In genomic region chr6:136037246-136037884, GRCh38 we compare ENCODE assay signal across 8 cellular contexts.
DNase-seq lines count a peak whose midpoint lies in the region; ATAC-seq and TF ChIP-seq lines count a peak whose summit lies in the region.

No MANE protein-coding gene starts in this region.

- peak overlapping the region; percentile 41 for H3K4me3 Mint-ChIP-seq in T-helper 17 cell

- intact Hi-C loops in sigmoid colon (cut with DNase I) = no loop called here

- H3K27me3 Mint-ChIP-seq in T-helper 17 cell = peaks cover 50% of the 10 kb centered on the region

- 51 to 64% methylated on average over 9 of the region's 9 CpGs for WGBS in sigmoid colon, 2 donors

- no peak for DNase-seq in T-helper 17 cell
- peak in 1 of 2 donors; percentile 47 for DNase-seq in foreskin keratinocyte
- DNase-seq in sigmoid colon = no peak
- no peak for DNase-seq in G401 (ENCODE audit: low spot score)
- no peak for DNase-seq in MG63

- ATAC-seq in GM18867 (IDR thresholded peaks at IDR 0.05; ENCODE audit: unreplicated experiment) (peak; percentile 41), T-helper 17 cell (peak; percentile 62), foreskin keratinocyte (peak; percentile 91), GM18502 (IDR thresholded peaks at IDR 0.05; ENCODE audit: poor library complexity, unreplicated experiment) (no peak), GM21447 (IDR thresholded peaks at IDR 0.05; ENCODE audit: unreplicated experiment) (no peak)

- H3K4me3 ChIP-seq in sigmoid colon = peak overlapping the region in 3 of 4 donors; percentile 33 to 40 (median 35)
- no peak overlapping the region for H3K4me3 ChIP-seq in MG63

- H3K4me1 Mint-ChIP-seq in T-helper 17 cell = peaks cover 11% of the 10 kb centered on the region

- no peak for TF ChIP-seq EP300 in sigmoid colon (IDR thresholded peaks at IDR 0.05)

- H3K27ac Mint-ChIP-seq in T-helper 17 cell = no peak overlapping the region

- H3K27me3 ChIP-seq in foreskin keratinocyte (peaks cover 3% of the 10 kb centered on the region), sigmoid colon (no peaks in the 10 kb centered on the region), MG63 (no peaks in the 10 kb centered on the region)

- no peaks in the 10 kb centered on the region for H3K36me3 ChIP-seq in sigmoid colon
- no peaks in the 10 kb centered on the region for H3K36me3 ChIP-seq in MG63

- H3K27ac ChIP-seq in foreskin keratinocyte (no peak overlapping the region), sigmoid colon (peak overlapping the region; percentile 43 to 63 (median 50))

- H3K4me1 ChIP-seq in foreskin keratinocyte = peaks cover 5% of the 10 kb centered on the region
- peaks cover 0 to 13% (median 0%) of the 10 kb centered on the region in 4 donors for H3K4me1 ChIP-seq in sigmoid colon

- H3K9me3 ChIP-seq in T-helper 17 cell (ENCODE audit: control insufficient read depth, low read length, poor library complexity, severe bottlenecking) (no peaks in the 10 kb centered on the region), sigmoid colon (no peaks in the 10 kb centered on the region), MG63 (no peaks in the 10 kb centered on the region)

- TF ChIP-seq CTCF in foreskin keratinocyte (conservative IDR thresholded peaks at IDR 0.05) = no peak
- no peak for TF ChIP-seq CTCF in sigmoid colon (IDR thresholded peaks at IDR 0.05)

- no peaks in the 10 kb centered on the region for H3K36me3 Mint-ChIP-seq in T-helper 17 cell (ENCODE audit: low read depth)

- TF ChIP-seq POLR2A in sigmoid colon (IDR thresholded peaks at IDR 0.05) = no peak

- in situ Hi-C loops in G401 (cut with HindIII; ENCODE audit: low sequenced_read_pairs) = no loop called here

Comparison
In these comparisons a context has a peak if more than half of its experiments do, and no peak if none do; other contexts are left out.
1. ATAC-seq: peak in GM18867 (single experiment), T-helper 17 cell (single experiment) and foreskin keratinocyte (single experiment); none in GM18502 (single experiment) and GM21447 (single experiment).